10 cellular contexts compared by ENCODE assay signal in genomic region chr16:56554441-56554840, GRCh38. TPM values are rescaled to one million over a fixed set of nuclear protein-coding genes. Genes with fewer than 3 reads are reported as not detected.
"Had no signal": no experiment of that assay in that cellular context is flagged by ENCODE, and none has a peak within 500 bp of the region (broad histone marks: within the 10 kb centered on the region; RNA-seq: fewer than 3 reads in every experiment).

No MANE protein-coding gene starts in this region.

- H3K9me3 ChIP-seq: HAP-1 had no signal

- H3K36me3 ChIP-seq: HAP-1 had no signal

- H3K4me3 ChIP-seq: GM23248, HAP-1 had no signal

- ATAC-seq: HCT116 had no signal

- H2AFZ ChIP-seq: GM23248 had no signal

- H3K9ac ChIP-seq: GM23248 had no signal

- DNase-seq: GM23248, GOT3, H7, HFFc6, IMR-90 had no signal

- H3K4me1 ChIP-seq: HAP-1 had no signal

- H3K27ac ChIP-seq: GM23248, HL-60 had no signal

RNA-seq across cellular contexts. Expression of gene MT4, which starts 10.4 kb away (rescaled TPM):
- total RNA-seq: GM23248, H4, H7, HFFc6, HT1080, IMR-90 had no signal
- polyA plus RNA-seq: GM23248, IMR-90 had no signal

RNA-seq across cellular contexts. Expression of gene MT3, which starts 34.9 kb away (rescaled TPM):
- total RNA-seq: GM23248, H4, HFFc6, HT1080, IMR-90 had no signal
- polyA plus RNA-seq: GM23248 had no signal
